ENCODE assay signal across 21 cellular contexts in the genomic region with DNA sequence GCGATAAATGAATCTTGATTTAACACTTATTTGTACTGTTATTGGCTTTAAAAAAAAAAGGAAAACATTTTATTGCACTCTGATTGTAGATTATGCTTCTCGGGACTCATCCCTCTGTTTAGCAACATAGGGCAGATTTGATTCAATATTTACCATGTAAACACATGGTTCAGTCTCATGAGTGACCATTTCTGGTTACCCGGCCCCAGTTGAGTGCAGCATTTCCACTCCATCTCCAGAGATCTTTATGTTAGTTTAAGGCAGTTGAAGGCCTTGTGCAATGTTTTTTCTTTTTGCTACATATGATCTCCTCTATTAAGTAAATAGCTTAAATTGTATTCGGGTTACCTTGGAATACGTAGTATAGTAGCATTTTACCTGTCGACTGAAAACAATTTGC.
"Had no signal": no experiment of that assay in that cellular context is flagged by ENCODE, and none has a peak within 500 bp of the region (broad histone marks: within the 10 kb centered on the region; RNA-seq: fewer than 3 reads in every experiment).

No MANE protein-coding gene starts in this region.

- H3K4me3 ChIP-seq: colonic mucosa, hepatocyte, right atrium auricular region, stomach, thoracic aorta, transverse colon had no signal

- H3K36me3 ChIP-seq: colonic mucosa, neutrophil, right atrium auricular region, stomach, thoracic aorta, transverse colon had no signal

- H3K4me3 Mint-ChIP-seq: naive thymus-derived CD4-positive, alpha-beta T cell had no signal

- H3K9me3 ChIP-seq: colonic mucosa, neutrophil, thoracic aorta, transverse colon had no signal

- DNase-seq: colonic mucosa; dermis blood vessel endothelial cell; effector CD4-positive, alpha-beta T cell; foreskin melanocyte; head of caudate nucleus; kidney; left cardiac atrium; left ventricle myocardium superior; mammary epithelial cell; naive thymus-derived CD4-positive, alpha-beta T cell; posterior cingulate gyrus; small intestine; stimulated activated CD4-positive, alpha-beta T cell treated with anti-CD3 and anti-CD28 coated beads, Interleukin-12 subunit alpha, Interleukin-12 subunit beta, amount 100 ng/mL, for 4 hours; stimulated activated naive CD4-positive, alpha-beta T cell; stomach; substantia nigra; transverse colon had no signal

- H3K27me3 ChIP-seq: colonic mucosa, hepatocyte, neutrophil, right atrium auricular region, stomach, transverse colon had no signal

- H3K4me1 ChIP-seq: colonic mucosa, right atrium auricular region, stomach, transverse colon had no signal
